ENCODE assay signal across 26 cellular contexts in genomic region chr2:144014108-144014507, GRCh38.
DNase-seq lines count a peak whose midpoint lies in the region; ATAC-seq and TF ChIP-seq lines count a peak whose summit lies in the region.
"Had no signal": no experiment of that assay in that cellular context is flagged by ENCODE, and none has a peak within 500 bp of the region (broad histone marks: within the 10 kb centered on the region; RNA-seq: fewer than 3 reads in every experiment).

No MANE protein-coding gene starts in this region.

- H3K27me3 ChIP-seq in OCI-LY3 (ENCODE audit: low read depth, low read length) (no peaks in the 10 kb centered on the region), osteoblast (ENCODE audit: insufficient read depth, low read length) (no peaks in the 10 kb centered on the region), left lung (no peaks in the 10 kb centered on the region)
- H3K27me3 ChIP-seq: ascending aorta, esophagus squamous epithelium, heart right ventricle, Peyer's patch, SJCRH30, tibial artery had no signal

- H3K36me3 ChIP-seq in OCI-LY3 (replicated peaks; ENCODE audit: low read depth, low read length): peaks cover 6% of the 10 kb centered on the region
- no peaks in the 10 kb centered on the region for H3K36me3 ChIP-seq in osteoblast (ENCODE audit: insufficient read depth, low read length)
- no peaks in the 10 kb centered on the region for H3K36me3 ChIP-seq in mucosa of descending colon (ENCODE audit: low read depth)
- no peaks in the 10 kb centered on the region for H3K36me3 ChIP-seq in left lung
- H3K36me3 ChIP-seq: ascending aorta, esophagus squamous epithelium, heart right ventricle, left ventricle myocardium inferior, Peyer's patch, SJCRH30, tibial artery had no signal

- intact Hi-C loops in mucosa of descending colon (cut with DNase I, micrococcal nuclease) (no loop called here), left lung (cut with DNase I) (no loop called here)

- H3K27ac ChIP-seq in OCI-LY3 (ENCODE audit: low read length) (peak overlapping the region; percentile 61), epithelial cell of prostate (peak overlapping the region; percentile 28), osteoblast (ENCODE audit: low read depth, low read length) (peak overlapping the region; percentile 69), left lung (no peak overlapping the region)
- H3K27ac ChIP-seq: ascending aorta, esophagus squamous epithelium, heart right ventricle, left ventricle myocardium inferior, Peyer's patch, SJCRH30, skin epidermis, tibial artery had no signal

- H2AFZ ChIP-seq in OCI-LY3 (ENCODE audit: low read depth, low read length) (peak overlapping the region; percentile 28; the same call in 1 of the 2 replicates), osteoblast (ENCODE audit: low read length) (peak overlapping the region; percentile 40)

- no peak for TF ChIP-seq CTCF in OCI-LY3 (IDR thresholded peaks at IDR 0.05; ENCODE audit: low read depth, low read length)
- TF ChIP-seq CTCF in osteoblast (IDR thresholded peaks at IDR 0.05; ENCODE audit: extremely low read depth, low read depth, low read length): no peak
- no peak for TF ChIP-seq CTCF in mucosa of descending colon (IDR thresholded peaks at IDR 0.05)
- TF ChIP-seq CTCF in left lung (IDR thresholded peaks at IDR 0.05): no peak

- peak overlapping the region; percentile 17; the same call in 1 of the 2 replicates for H3K9ac ChIP-seq in OCI-LY3 (ENCODE audit: low read length)

- H3K4me2 ChIP-seq in OCI-LY3 (ENCODE audit: low read length) (peak overlapping the region; percentile 44), osteoblast (ENCODE audit: insufficient read depth, low read length) (peak overlapping the region; percentile 41)

- ATAC-seq in mucosa of descending colon: no peak
- ATAC-seq in GM21717 (IDR thresholded peaks at IDR 0.05; ENCODE audit: unreplicated experiment): no peak
- ATAC-seq in left lung: no peak
- ATAC-seq: heart right ventricle, T-cell had no signal

- H3K79me2 ChIP-seq in OCI-LY3 (ENCODE audit: low read length) (no peaks in the 10 kb centered on the region), osteoblast (ENCODE audit: insufficient read depth, low read length) (no peaks in the 10 kb centered on the region)

- no peaks in the 10 kb centered on the region for H3K9me3 ChIP-seq in OCI-LY3 (ENCODE audit: insufficient read depth, low read length)
- no peaks in the 10 kb centered on the region for H3K9me3 ChIP-seq in osteoblast (ENCODE audit: low read depth, low read length)
- no peaks in the 10 kb centered on the region for H3K9me3 ChIP-seq in mucosa of descending colon
- H3K9me3 ChIP-seq in left lung: no peaks in the 10 kb centered on the region
- H3K9me3 ChIP-seq: ascending aorta, esophagus squamous epithelium, left ventricle myocardium inferior, Peyer's patch, SJCRH30, tibial artery had no signal

- peak; percentile 69 for DNase-seq in ELR (ENCODE audit: low read depth)
- no peak for DNase-seq in epithelial cell of prostate (ENCODE audit: low read depth, low spot score)
- no peak for DNase-seq in osteoblast (ENCODE audit: insufficient read length, low spot score, missing footprints)
- no peak for DNase-seq in mucosa of descending colon
- no peak for DNase-seq in GDM1 (lab: John Stamatoyannopoulos, UW)
- no peak for DNase-seq in left lung
- DNase-seq: activated CD4-positive, alpha-beta T cell treated with anti-CD3 and anti-CD28 coated beads for 48 hours; CD4-positive, alpha-beta memory T cell; effector memory CD4-positive, alpha-beta T cell; esophagus squamous epithelium; heart right ventricle; Kasumi-1; left ventricle myocardium inferior; NCI-H1092; NCI-H2029; NCI-H446 treated with DMSO at 0.1 percent for 48 hours; NK-92 treated with Interleukin-12 subunit alpha and Interleukin-12 subunit beta, amount 100 ng/mL, for 24 hours; Peyer's patch; SJCRH30; stimulated activated naive CD4-positive, alpha-beta T cell treated with Interleukin-2 at 50 U/mL for 16 hours; T-cell; tibial artery had no signal

- peaks cover 49% of the 10 kb centered on the region for H3K4me1 ChIP-seq in OCI-LY3 (ENCODE audit: low read length)
- H3K4me1 ChIP-seq in osteoblast (ENCODE audit: insufficient read depth, low read length): peaks cover 11% of the 10 kb centered on the region
- H3K4me1 ChIP-seq in mucosa of descending colon (ENCODE audit: low read depth): no peaks in the 10 kb centered on the region
- H3K4me1 ChIP-seq in left lung: no peaks in the 10 kb centered on the region
- H3K4me1 ChIP-seq: ascending aorta, left ventricle myocardium inferior, Peyer's patch, SJCRH30, tibial artery had no signal

- H4K20me1 ChIP-seq in OCI-LY3 (ENCODE audit: insufficient read depth, low read length) (no peaks in the 10 kb centered on the region), osteoblast (ENCODE audit: insufficient read depth, low read length) (no peaks in the 10 kb centered on the region)

- H3K4me3 ChIP-seq in OCI-LY3 (ENCODE audit: low read length): peak overlapping the region; percentile 3
- H3K4me3 ChIP-seq in osteoblast (ENCODE audit: insufficient read depth, low read length): peak overlapping the region; percentile 8
- no peak overlapping the region for H3K4me3 ChIP-seq in mucosa of descending colon
- no peak overlapping the region for H3K4me3 ChIP-seq in left lung
- H3K4me3 ChIP-seq: ascending aorta, esophagus squamous epithelium, heart right ventricle, left ventricle myocardium inferior, Peyer's patch, SJCRH30, skin epidermis, tibial artery had no signal

Comparison
In these comparisons a context has a peak if more than half of its experiments do, and no peak if none do; other contexts are left out.
1. H3K27ac ChIP-seq: peak in OCI-LY3 (single experiment), epithelial cell of prostate (single experiment) and osteoblast (single experiment); none in left lung (0 of 2).
2. H3K4me3 ChIP-seq: peak in OCI-LY3 (single experiment) and osteoblast (single experiment); none in mucosa of descending colon (single experiment) and left lung (0 of 2).